In the genomic region with DNA sequence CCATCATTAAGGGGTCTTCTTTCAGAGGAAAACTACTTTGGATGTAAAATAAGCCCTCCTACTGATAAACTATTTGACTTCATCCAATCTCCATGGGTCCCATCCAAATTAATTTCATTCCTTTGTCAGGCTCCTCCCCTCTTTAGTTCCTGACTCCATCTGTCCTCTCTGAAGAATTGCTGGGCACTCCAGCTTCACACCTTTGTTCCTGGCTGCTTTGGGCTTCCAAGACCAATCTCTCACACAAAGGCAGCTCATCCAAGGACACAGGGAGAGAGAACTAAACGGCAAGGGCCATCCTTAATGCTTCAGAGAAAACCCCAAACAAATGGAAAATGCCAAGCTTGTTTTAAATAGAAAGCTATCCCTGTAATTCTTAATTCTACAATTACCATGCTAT, we compare ENCODE assay signal across 22 cellular contexts.
"Had no signal": no experiment of that assay in that cellular context is flagged by ENCODE, and none has a peak within 500 bp of the region (broad histone marks: within the 10 kb centered on the region; RNA-seq: fewer than 3 reads in every experiment).

No MANE protein-coding gene starts in this region.

- H3K36me3 ChIP-seq: suprapubic skin, transverse colon, vagina had no signal

- H3K4me3 ChIP-seq: lung, suprapubic skin, transverse colon, vagina had no signal

- H3K27ac Mint-ChIP-seq: activated B cell treated with CpG ODN at 0.5 μM for 24 hours; activated CD4-positive, alpha-beta memory T cell treated with anti-CD3 and anti-CD28 coated beads, Interleukin-2, amount 10 ng/mL, durations not matched to agents 7 days and 5 days; activated CD8-positive, alpha-beta memory T cell treated with anti-CD3 and anti-CD28 coated beads, Interleukin-2, amount 10 ng/mL, durations not matched to agents 7 days and 5 days; activated T-helper 17 cell treated with anti-CD3 and anti-CD28 coated beads, Interleukin-2, amount 50 U/mL, for 72 hours; stimulated activated naive CD8-positive, alpha-beta T cell treated with anti-CD3 and anti-CD28 coated beads, Interleukin-15, Interleukin-2, amounts not matched to agents 100 ng/mL and 50 ng/mL, for 24 hours; T-helper 2 cell treated with Interferon-gamma antibody and Interleukin-4, amounts not matched to agents 5 μg/mL and 100 μg/mL, for 36 hours had no signal

- H3K36me3 Mint-ChIP-seq: activated CD8-positive, alpha-beta memory T cell treated with anti-CD3 and anti-CD28 coated beads, Interleukin-2, amount 10 ng/mL, durations not matched to agents 7 days and 5 days had no signal

- H3K4me1 Mint-ChIP-seq: activated B cell treated with CpG ODN at 0.5 μM for 24 hours; activated CD4-positive, alpha-beta memory T cell treated with anti-CD3 and anti-CD28 coated beads, Interleukin-2, amount 10 ng/mL, durations not matched to agents 7 days and 5 days; activated CD8-positive, alpha-beta memory T cell treated with anti-CD3 and anti-CD28 coated beads, Interleukin-2, amount 10 ng/mL, durations not matched to agents 7 days and 5 days; activated T-helper 17 cell treated with anti-CD3 and anti-CD28 coated beads, Interleukin-2, amount 50 U/mL, for 72 hours; central memory CD8-positive, alpha-beta T cell had no signal

- H3K27me3 ChIP-seq: suprapubic skin, transverse colon, vagina had no signal

- H3K4me3 Mint-ChIP-seq: activated B cell treated with CpG ODN at 0.5 μM for 24 hours; activated CD4-positive, alpha-beta memory T cell treated with anti-CD3 and anti-CD28 coated beads, Interleukin-2, amount 10 ng/mL, durations not matched to agents 7 days and 5 days; activated CD8-positive, alpha-beta memory T cell treated with anti-CD3 and anti-CD28 coated beads, Interleukin-2, amount 10 ng/mL, durations not matched to agents 7 days and 5 days; activated T-helper 17 cell treated with anti-CD3 and anti-CD28 coated beads, Interleukin-2, amount 50 U/mL, for 72 hours; central memory CD8-positive, alpha-beta T cell; nephron; stimulated activated naive CD8-positive, alpha-beta T cell treated with anti-CD3 and anti-CD28 coated beads, Interleukin-15, Interleukin-2, amounts not matched to agents 100 ng/mL and 50 ng/mL, for 24 hours; T-helper 2 cell treated with Interferon-gamma antibody and Interleukin-4, amounts not matched to agents 5 μg/mL and 100 μg/mL, for 36 hours had no signal

- H3K9me3 Mint-ChIP-seq: activated CD4-positive, alpha-beta memory T cell treated with anti-CD3 and anti-CD28 coated beads, Interleukin-2, amount 10 ng/mL, durations not matched to agents 7 days and 5 days; activated T-helper 17 cell treated with anti-CD3 and anti-CD28 coated beads, Interleukin-2, amount 50 U/mL, for 72 hours; central memory CD8-positive, alpha-beta T cell; stimulated activated naive CD8-positive, alpha-beta T cell treated with anti-CD3 and anti-CD28 coated beads, Interleukin-15, Interleukin-2, amounts not matched to agents 100 ng/mL and 50 ng/mL, for 24 hours; T-helper 2 cell treated with Interferon-gamma antibody and Interleukin-4, amounts not matched to agents 5 μg/mL and 100 μg/mL, for 36 hours had no signal

- H3K27me3 Mint-ChIP-seq: activated B cell treated with CpG ODN at 0.5 μM for 24 hours; activated CD4-positive, alpha-beta memory T cell treated with anti-CD3 and anti-CD28 coated beads, Interleukin-2, amount 10 ng/mL, durations not matched to agents 7 days and 5 days; central memory CD8-positive, alpha-beta T cell; stimulated activated naive CD8-positive, alpha-beta T cell treated with anti-CD3 and anti-CD28 coated beads, Interleukin-15, Interleukin-2, amounts not matched to agents 100 ng/mL and 50 ng/mL, for 24 hours had no signal

- H3K9me3 ChIP-seq: suprapubic skin, transverse colon, vagina had no signal

- DNase-seq: activated B cell treated with CpG ODN at 0.5 μM for 24 hours; activated CD4-positive, alpha-beta memory T cell treated with anti-CD3 and anti-CD28 coated beads, Interleukin-2, amount 10 ng/mL, durations not matched to agents 7 days and 5 days; activated CD4-positive, alpha-beta T cell treated with anti-CD3 and anti-CD28 coated beads for 48 hours; activated CD8-positive, alpha-beta memory T cell treated with anti-CD3 and anti-CD28 coated beads, Interleukin-2, amount 10 ng/mL, durations not matched to agents 7 days and 5 days; activated naive CD4-positive, alpha-beta T cell treated with Interleukin-2 at 50 U/mL for 16 hours; activated T-cell treated with anti-CD3 and anti-CD28 coated beads, Interleukin-2, amount 50 U/mL, for 1 hour; cortex of kidney; effector CD8-positive, alpha-beta T cell; foreskin fibroblast; hippocampal formation; kidney; midbrain; transverse colon had no signal

- ATAC-seq: activated CD8-positive, alpha-beta memory T cell treated with anti-CD3 and anti-CD28 coated beads, Interleukin-2, amount 10 ng/mL, durations not matched to agents 7 days and 5 days; activated T-helper 17 cell treated with anti-CD3 and anti-CD28 coated beads, Interleukin-2, amount 50 U/mL, for 72 hours; left lobe of liver had no signal

- H3K27ac ChIP-seq: suprapubic skin, transverse colon, vagina had no signal

- H3K4me1 ChIP-seq: suprapubic skin, transverse colon, vagina had no signal
